ENCODE assay signal across 1 cellular context in the genomic region with DNA sequence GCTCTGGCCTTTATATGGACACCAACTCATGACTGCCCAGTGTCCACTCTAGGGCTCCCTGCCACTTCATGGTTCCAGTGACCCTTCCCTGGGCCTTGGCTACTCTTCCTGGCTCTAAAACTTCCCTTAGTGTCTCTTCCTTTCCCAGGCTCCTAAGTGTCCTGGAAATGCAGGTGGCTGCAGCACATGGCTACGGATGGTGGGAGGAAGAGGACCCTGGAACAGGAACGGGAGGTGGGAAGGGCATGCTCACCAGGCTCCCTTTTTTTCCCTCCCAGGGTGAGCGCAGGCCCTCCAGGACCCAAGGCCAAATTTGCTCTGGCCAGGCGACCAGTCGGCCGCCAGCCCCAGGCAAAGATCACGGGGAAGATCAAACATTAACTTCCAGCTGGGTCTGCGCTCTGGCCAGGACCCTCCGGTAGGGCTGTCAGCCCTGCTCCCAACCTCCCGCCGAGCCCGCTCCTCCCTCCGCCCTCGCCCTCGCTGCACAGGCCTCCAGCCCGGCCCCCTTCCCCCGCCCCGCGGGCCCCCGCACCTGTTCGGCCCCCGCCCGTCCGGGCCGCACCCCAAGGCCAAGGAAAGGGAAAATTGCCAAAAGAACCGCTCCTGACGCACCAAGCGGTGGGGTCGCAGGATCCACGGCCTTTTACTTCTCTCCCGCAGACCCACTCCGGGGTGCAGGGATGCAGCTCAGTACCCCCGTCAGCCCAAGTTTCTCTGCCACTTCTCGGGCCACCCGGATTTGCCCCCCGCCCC.
A peak's percentile ranks its signal among the peaks of the same experiment; 100 is the strongest.
TF ChIP-seq lines count a peak whose summit lies in the region.

No MANE protein-coding gene starts in this region.

TF ChIP-seq in HepG2, 621 proteins besides CTCF, POLR2A, EP300 and RAD21 (continued from another document and continues in another):
- TF ChIP-seq, protein P1, sequence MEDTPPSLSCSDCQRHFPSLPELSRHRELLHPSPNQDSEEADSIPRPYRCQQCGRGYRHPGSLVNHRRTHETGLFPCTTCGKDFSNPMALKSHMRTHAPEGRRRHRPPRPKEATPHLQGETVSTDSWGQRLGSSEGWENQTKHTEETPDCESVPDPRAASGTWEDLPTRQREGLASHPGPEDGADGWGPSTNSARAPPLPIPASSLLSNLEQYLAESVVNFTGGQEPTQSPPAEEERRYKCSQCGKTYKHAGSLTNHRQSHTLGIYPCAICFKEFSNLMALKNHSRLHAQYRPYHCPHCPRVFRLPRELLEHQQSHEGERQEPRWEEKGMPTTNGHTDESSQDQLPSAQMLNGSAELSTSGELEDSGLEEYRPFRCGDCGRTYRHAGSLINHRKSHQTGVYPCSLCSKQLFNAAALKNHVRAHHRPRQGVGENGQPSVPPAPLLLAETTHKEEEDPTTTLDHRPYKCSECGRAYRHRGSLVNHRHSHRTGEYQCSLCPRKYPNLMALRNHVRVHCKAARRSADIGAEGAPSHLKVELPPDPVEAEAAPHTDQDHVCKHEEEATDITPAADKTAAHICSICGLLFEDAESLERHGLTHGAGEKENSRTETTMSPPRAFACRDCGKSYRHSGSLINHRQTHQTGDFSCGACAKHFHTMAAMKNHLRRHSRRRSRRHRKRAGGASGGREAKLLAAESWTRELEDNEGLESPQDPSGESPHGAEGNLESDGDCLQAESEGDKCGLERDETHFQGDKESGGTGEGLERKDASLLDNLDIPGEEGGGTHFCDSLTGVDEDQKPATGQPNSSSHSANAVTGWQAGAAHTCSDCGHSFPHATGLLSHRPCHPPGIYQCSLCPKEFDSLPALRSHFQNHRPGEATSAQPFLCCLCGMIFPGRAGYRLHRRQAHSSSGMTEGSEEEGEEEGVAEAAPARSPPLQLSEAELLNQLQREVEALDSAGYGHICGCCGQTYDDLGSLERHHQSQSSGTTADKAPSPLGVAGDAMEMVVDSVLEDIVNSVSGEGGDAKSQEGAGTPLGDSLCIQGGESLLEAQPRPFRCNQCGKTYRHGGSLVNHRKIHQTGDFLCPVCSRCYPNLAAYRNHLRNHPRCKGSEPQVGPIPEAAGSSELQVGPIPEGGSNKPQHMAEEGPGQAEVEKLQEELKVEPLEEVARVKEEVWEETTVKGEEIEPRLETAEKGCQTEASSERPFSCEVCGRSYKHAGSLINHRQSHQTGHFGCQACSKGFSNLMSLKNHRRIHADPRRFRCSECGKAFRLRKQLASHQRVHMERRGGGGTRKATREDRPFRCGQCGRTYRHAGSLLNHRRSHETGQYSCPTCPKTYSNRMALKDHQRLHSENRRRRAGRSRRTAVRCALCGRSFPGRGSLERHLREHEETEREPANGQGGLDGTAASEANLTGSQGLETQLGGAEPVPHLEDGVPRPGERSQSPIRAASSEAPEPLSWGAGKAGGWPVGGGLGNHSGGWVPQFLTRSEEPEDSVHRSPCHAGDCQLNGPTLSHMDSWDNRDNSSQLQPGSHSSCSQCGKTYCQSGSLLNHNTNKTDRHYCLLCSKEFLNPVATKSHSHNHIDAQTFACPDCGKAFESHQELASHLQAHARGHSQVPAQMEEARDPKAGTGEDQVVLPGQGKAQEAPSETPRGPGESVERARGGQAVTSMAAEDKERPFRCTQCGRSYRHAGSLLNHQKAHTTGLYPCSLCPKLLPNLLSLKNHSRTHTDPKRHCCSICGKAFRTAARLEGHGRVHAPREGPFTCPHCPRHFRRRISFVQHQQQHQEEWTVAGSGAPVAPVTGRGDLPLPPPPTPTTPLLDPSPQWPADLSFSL (CRISPR knock-in tag; IDR thresholded peaks at IDR 0.05), result no peak
- TF ChIP-seq POLR2AphosphoS5 (IDR thresholded peaks at IDR 0.05; ENCODE audit: low read depth, low read length) (peak; percentile 64), ZFX (CRISPR knock-in tag; IDR thresholded peaks at IDR 0.05; ENCODE audit: low read depth) (peak; percentile 72), RXRB (CRISPR knock-in tag; IDR thresholded peaks at IDR 0.05; ENCODE audit: borderline replicate concordance) (peak; percentile 56), HDAC1 (CRISPR knock-in tag; IDR thresholded peaks at IDR 0.05) (peak; percentile 34; the same call in 1 of the 2 replicates), SOX5 (CRISPR knock-in tag; IDR thresholded peaks at IDR 0.05; ENCODE audit: borderline replicate concordance) (no peak; the same call in 1 of the 2 replicates), HNF4G (IDR thresholded peaks at IDR 0.05; ENCODE audit: borderline replicate concordance, low read depth, low read length) (no peak; the same call in 1 of the 2 replicates), HNF4G (CRISPR knock-in tag; IDR thresholded peaks at IDR 0.05; ENCODE audit: borderline replicate concordance, low read depth) (0 out of 2 replicates have a peak, but pooled peaks have one; percentile 23), ZNF607 (CRISPR knock-in tag; IDR thresholded peaks at IDR 0.05; ENCODE audit: borderline replicate concordance) (0 out of 2 replicates have a peak, but pooled peaks have one; percentile 79), MED1 (CRISPR knock-in tag; IDR thresholded peaks at IDR 0.05) (peak; percentile 79), CREB1 (IDR thresholded peaks at IDR 0.05) (no peak), CREB1 (CRISPR knock-in tag; IDR thresholded peaks at IDR 0.05) (no peak), RFXAP (CRISPR knock-in tag; IDR thresholded peaks at IDR 0.05; ENCODE audit: borderline replicate concordance) (peak; percentile 61; the same call in 1 of the 2 replicates), ZFP90 (CRISPR knock-in tag; IDR thresholded peaks at IDR 0.05; ENCODE audit: borderline replicate concordance) (peak; percentile 21; the same call in 1 of the 2 replicates), CENPT (CRISPR knock-in tag; IDR thresholded peaks at IDR 0.05; ENCODE audit: low read depth) (peak; percentile 55; the same call in 1 of the 2 replicates), ZMYM4 (CRISPR knock-in tag; IDR thresholded peaks at IDR 0.05) (peak; percentile 53), ZSCAN25 (CRISPR knock-in tag; IDR thresholded peaks at IDR 0.05) (peak; percentile 71; the same call in 1 of the 2 replicates)
- TF ChIP-seq, protein P2, sequence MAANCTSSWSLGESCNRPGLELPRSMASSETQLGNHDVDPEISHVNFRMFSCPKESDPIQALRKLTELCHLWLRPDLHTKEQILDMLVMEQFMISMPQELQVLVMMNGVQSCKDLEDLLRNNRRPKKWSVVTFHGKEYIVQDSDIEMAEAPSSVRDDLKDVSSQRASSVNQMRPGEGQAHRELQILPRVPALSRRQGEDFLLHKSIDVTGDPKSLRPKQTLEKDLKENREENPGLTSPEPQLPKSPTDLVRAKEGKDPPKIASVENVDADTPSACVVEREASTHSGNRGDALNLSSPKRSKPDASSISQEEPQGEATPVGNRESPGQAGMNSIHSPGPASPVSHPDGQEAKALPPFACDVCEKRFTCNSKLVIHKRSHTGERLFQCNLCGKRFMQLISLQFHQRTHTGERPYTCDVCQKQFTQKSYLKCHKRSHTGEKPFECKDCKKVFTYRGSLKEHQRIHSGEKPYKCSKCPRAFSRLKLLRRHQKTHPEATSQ (CRISPR knock-in tag; IDR thresholded peaks at IDR 0.05; ENCODE audit: borderline replicate concordance), result 0 out of 2 replicates have a peak, but pooled peaks have one; percentile 55
- TF ChIP-seq, protein P3, sequence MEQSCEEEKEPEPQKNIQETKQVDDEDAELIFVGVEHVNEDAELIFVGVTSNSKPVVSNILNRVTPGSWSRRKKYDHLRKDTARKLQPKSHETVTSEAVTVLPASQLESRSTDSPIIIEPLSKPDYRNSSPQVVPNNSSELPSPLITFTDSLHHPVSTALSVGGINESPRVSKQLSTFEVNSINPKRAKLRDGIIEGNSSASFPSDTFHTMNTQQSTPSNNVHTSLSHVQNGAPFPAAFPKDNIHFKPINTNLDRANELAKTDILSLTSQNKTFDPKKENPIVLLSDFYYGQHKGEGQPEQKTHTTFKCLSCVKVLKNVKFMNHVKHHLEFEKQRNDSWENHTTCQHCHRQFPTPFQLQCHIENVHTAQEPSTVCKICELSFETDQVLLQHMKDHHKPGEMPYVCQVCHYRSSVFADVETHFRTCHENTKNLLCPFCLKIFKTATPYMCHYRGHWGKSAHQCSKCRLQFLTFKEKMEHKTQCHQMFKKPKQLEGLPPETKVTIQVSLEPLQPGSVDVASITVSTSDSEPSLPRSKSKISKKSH (CRISPR knock-in tag; IDR thresholded peaks at IDR 0.05; ENCODE audit: borderline replicate concordance), result peak; percentile 75; the same call in 1 of the 2 replicates
- TF ChIP-seq, protein P4, sequence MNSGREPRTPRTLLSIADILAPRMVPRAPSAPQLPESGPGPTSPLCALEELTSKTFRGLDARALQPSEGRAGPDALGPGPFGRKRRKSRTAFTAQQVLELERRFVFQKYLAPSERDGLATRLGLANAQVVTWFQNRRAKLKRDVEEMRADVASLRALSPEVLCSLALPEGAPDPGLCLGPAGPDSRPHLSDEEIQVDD (CRISPR knock-in tag; IDR thresholded peaks at IDR 0.05; ENCODE audit: borderline replicate concordance), result peak; percentile 41; the same call in 1 of the 2 replicates
- TF ChIP-seq, protein P5, sequence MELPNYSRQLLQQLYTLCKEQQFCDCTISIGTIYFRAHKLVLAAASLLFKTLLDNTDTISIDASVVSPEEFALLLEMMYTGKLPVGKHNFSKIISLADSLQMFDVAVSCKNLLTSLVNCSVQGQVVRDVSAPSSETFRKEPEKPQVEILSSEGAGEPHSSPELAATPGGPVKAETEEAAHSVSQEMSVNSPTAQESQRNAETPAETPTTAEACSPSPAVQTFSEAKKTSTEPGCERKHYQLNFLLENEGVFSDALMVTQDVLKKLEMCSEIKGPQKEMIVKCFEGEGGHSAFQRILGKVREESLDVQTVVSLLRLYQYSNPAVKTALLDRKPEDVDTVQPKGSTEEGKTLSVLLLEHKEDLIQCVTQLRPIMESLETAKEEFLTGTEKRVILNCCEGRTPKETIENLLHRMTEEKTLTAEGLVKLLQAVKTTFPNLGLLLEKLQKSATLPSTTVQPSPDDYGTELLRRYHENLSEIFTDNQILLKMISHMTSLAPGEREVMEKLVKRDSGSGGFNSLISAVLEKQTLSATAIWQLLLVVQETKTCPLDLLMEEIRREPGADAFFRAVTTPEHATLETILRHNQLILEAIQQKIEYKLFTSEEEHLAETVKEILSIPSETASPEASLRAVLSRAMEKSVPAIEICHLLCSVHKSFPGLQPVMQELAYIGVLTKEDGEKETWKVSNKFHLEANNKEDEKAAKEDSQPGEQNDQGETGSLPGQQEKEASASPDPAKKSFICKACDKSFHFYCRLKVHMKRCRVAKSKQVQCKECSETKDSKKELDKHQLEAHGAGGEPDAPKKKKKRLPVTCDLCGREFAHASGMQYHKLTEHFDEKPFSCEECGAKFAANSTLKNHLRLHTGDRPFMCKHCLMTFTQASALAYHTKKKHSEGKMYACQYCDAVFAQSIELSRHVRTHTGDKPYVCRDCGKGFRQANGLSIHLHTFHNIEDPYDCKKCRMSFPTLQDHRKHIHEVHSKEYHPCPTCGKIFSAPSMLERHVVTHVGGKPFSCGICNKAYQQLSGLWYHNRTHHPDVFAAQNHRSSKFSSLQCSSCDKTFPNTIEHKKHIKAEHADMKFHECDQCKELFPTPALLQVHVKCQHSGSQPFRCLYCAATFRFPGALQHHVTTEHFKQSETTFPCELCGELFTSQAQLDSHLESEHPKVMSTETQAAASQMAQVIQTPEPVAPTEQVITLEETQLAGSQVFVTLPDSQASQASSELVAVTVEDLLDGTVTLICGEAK (IDR thresholded peaks at IDR 0.05), result no peak
- TF ChIP-seq, protein P5 (CRISPR knock-in tag; IDR thresholded peaks at IDR 0.05), result peak; percentile 52
- TF ChIP-seq, protein P6, sequence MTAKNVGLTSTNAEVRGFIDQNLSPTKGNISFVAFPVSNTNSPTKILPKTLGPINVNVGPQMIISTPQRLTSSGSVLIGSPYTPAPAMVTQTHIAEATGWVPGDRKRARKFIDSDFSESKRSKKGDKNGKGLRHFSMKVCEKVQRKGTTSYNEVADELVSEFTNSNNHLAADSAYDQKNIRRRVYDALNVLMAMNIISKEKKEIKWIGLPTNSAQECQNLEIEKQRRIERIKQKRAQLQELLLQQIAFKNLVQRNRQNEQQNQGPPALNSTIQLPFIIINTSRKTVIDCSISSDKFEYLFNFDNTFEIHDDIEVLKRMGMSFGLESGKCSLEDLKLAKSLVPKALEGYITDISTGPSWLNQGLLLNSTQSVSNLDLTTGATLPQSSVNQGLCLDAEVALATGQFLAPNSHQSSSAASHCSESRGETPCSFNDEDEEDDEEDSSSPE (CRISPR knock-in tag; IDR thresholded peaks at IDR 0.05), result peak; percentile 77
- TF ChIP-seq, protein P7, sequence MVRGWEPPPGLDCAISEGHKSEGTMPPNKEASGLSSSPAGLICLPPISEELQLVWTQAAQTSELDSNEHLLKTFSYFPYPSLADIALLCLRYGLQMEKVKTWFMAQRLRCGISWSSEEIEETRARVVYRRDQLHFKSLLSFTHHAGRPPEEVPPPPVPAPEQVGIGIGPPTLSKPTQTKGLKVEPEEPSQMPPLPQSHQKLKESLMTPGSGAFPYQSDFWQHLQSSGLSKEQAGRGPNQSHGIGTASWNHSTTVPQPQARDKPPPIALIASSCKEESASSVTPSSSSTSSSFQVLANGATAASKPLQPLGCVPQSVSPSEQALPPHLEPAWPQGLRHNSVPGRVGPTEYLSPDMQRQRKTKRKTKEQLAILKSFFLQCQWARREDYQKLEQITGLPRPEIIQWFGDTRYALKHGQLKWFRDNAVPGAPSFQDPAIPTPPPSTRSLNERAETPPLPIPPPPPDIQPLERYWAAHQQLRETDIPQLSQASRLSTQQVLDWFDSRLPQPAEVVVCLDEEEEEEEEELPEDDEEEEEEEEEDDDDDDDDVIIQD (CRISPR knock-in tag; IDR thresholded peaks at IDR 0.05; ENCODE audit: low read depth), result no peak
